In genomic region chr2:36960773-36961172, GRCh38 we compare ENCODE assay signal across 1 cellular context.
TF ChIP-seq lines count a peak whose summit lies in the region.

No MANE protein-coding gene starts in this region.

TF ChIP-seq in H1, 55 proteins besides CTCF, POLR2A, EP300 and RAD21:
- TF ChIP-seq CBX8 (IDR thresholded peaks at IDR 0.05; ENCODE audit: borderline replicate concordance, low read depth, low read length): no peak
- TF ChIP-seq SUZ12 (IDR thresholded peaks at IDR 0.05; ENCODE audit: low read length): no peak
- TF ChIP-seq YY1 (IDR thresholded peaks at IDR 0.05; ENCODE audit: low read depth, low read length): no peak
- no peak for TF ChIP-seq SRF (IDR thresholded peaks at IDR 0.05; ENCODE audit: low read depth, low read length)
- no peak for TF ChIP-seq SP2 (IDR thresholded peaks at IDR 0.05; ENCODE audit: low read length)
- no peak for TF ChIP-seq TCF12 (IDR thresholded peaks at IDR 0.05; ENCODE audit: low read depth, low read length)
- TF ChIP-seq JUN (IDR thresholded peaks at IDR 0.05; ENCODE audit: low read depth, low read length): no peak
- no peak for TF ChIP-seq ATF3 (IDR thresholded peaks at IDR 0.05; ENCODE audit: insufficient read depth, low read depth, low read length)
